2 cellular contexts compared by ENCODE assay signal in the genomic region with DNA sequence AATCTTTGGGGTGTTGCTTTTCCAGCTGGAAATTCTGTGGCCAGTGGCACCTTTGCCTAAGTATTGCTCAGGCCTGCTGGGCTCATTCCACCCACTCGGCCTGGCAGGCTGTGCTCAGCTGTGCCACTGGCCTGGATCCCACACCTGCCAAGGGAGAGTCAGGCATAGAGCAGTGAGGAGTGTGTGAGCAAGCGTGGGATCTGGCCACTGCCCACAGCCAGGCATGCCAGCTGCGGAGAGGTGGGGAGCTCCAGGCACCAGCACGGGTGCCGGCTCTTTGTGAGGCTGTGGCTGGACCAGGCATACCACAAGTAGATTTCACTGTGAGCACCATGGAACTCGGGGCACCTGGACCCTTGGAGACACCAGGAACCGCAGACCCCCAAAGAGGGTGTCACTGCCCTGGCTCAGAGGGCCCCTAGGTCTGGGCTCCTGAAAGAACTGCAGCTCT.
TF ChIP-seq lines count a peak whose summit lies in the region.

No MANE protein-coding gene starts in this region.

TF ChIP-seq in H1, 55 proteins besides CTCF, POLR2A, EP300 and RAD21:
- TF ChIP-seq MAX (IDR thresholded peaks at IDR 0.05) (0 out of 2 replicates have a peak, but pooled peaks have one; percentile 17), POLR2AphosphoS5 (IDR thresholded peaks at IDR 0.05; ENCODE audit: low read depth, low read length) (peak; percentile 88), NRF1 (IDR thresholded peaks at IDR 0.05; ENCODE audit: low read depth, low read length) (no peak)
TF ChIP-seq in H1: peak in this region for 2.

TF ChIP-seq in HepG2, 621 proteins besides CTCF, POLR2A, EP300 and RAD21:
- TF ChIP-seq MYPOP (CRISPR knock-in tag; IDR thresholded peaks at IDR 0.05): no peak
- no peak for TF ChIP-seq ZNF607 (CRISPR knock-in tag; IDR thresholded peaks at IDR 0.05; ENCODE audit: borderline replicate concordance)
- 0 out of 2 replicates have a peak, but pooled peaks have one; percentile 17 for TF ChIP-seq ZSCAN21 (CRISPR knock-in tag; IDR thresholded peaks at IDR 0.05; ENCODE audit: borderline replicate concordance)
- TF ChIP-seq, protein P1, sequence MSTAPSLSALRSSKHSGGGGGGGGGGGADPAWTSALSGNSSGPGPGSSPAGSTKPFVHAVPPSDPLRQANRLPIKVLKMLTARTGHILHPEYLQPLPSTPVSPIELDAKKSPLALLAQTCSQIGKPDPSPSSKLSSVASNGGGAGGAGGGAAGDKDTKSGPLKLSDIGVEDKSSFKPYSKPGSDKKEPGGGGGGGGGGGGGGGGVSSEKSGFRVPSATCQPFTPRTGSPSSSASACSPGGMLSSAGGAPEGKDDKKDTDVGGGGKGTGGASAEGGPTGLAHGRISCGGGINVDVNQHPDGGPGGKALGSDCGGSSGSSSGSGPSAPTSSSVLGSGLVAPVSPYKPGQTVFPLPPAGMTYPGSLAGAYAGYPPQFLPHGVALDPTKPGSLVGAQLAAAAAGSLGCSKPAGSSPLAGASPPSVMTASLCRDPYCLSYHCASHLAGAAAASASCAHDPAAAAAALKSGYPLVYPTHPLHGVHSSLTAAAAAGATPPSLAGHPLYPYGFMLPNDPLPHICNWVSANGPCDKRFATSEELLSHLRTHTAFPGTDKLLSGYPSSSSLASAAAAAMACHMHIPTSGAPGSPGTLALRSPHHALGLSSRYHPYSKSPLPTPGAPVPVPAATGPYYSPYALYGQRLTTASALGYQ (CRISPR knock-in tag; IDR thresholded peaks at IDR 0.05): no peak
- TF ChIP-seq GFI1 (CRISPR knock-in tag; IDR thresholded peaks at IDR 0.05; ENCODE audit: borderline replicate concordance): no peak
- TF ChIP-seq ARID2 (CRISPR knock-in tag; IDR thresholded peaks at IDR 0.05; ENCODE audit: borderline replicate concordance): no peak
- TF ChIP-seq ZFP37 (CRISPR knock-in tag; IDR thresholded peaks at IDR 0.05; ENCODE audit: borderline replicate concordance): no peak
- no peak for TF ChIP-seq POLR2AphosphoS2 (IDR thresholded peaks at IDR 0.05; ENCODE audit: low read depth, low read length)
- TF ChIP-seq SYNCRIP (IDR thresholded peaks at IDR 0.05; ENCODE audit: insufficient read depth, low read depth, low read length): no peak
TF ChIP-seq in HepG2: peak in this region for 1.
